In the genomic region with DNA sequence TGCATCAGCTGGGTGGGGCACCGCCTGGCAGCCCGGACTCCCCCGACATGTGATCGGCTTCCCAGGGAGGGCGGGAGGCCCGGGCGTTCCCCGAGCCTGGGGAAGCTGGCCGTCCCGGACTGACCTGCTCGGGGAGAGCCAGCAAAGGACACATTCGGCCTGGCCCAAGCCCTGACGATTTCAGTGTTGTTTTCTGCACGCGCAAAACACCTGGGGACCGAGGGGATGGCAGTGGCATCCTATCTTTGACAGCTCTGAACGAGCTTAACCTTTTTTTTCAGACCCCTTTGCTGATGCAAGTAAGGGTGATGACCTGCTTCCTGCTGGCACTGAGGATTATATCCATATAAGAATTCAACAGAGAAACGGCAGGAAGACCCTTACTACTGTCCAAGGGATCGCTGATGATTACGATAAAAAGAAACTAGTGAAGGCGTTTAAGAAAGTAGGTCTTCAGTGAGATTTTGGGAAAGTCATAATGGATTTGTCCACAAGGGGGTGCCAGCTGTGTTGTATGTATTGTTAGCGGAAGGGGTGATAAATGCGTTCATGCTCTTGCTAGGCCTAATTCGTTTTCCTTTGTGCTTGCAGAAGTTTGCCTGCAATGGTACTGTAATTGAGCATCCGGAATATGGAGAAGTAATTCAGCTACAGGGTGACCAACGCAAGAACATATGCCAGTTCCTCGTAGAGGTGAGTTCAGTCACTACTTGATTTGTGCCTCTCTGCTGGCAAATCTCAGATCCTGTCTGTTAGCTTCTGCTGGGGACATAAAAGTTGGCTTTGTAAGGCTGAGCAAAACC, we compare ENCODE assay signal across 8 cellular contexts. TPM values are rescaled to one million over a fixed set of nuclear protein-coding genes. Genes with fewer than 3 reads are reported as not detected.
DNase-seq lines count a peak whose midpoint lies in the region; ATAC-seq and TF ChIP-seq lines count a peak whose summit lies in the region.

No MANE protein-coding gene starts in this region.

- H3K27me3 Mint-ChIP-seq in activated T-helper 17 cell treated with anti-CD3 and anti-CD28 coated beads, Interleukin-2, amount 50 U/mL, for 72 hours: no peaks in the 10 kb centered on the region

- peak overlapping the region; percentile 99 for H3K27ac Mint-ChIP-seq in activated T-helper 17 cell treated with anti-CD3 and anti-CD28 coated beads, Interleukin-2, amount 50 U/mL, for 72 hours

- no peak for ATAC-seq in activated T-helper 17 cell treated with anti-CD3 and anti-CD28 coated beads, Interleukin-2, amount 50 U/mL, for 72 hours (replicated peaks)
- ATAC-seq in HG03139 (IDR thresholded peaks at IDR 0.05; ENCODE audit: unreplicated experiment): no peak
- no peak for ATAC-seq in GM18502 (IDR thresholded peaks at IDR 0.05; ENCODE audit: poor library complexity, unreplicated experiment)

- no peaks in the 10 kb centered on the region for H3K9me3 ChIP-seq in trophoblast cell (ENCODE audit: insufficient read depth, low read depth, low read length)

- H2BK120ac ChIP-seq in trophoblast cell (ENCODE audit: insufficient read depth, low read length, poor library complexity): peak overlapping the region; percentile 34

- H2BK5ac ChIP-seq in trophoblast cell (ENCODE audit: low read depth, low read length, poor library complexity): peak overlapping the region; percentile 24

- no peaks in the 10 kb centered on the region for H3K9me3 Mint-ChIP-seq in activated T-helper 17 cell treated with anti-CD3 and anti-CD28 coated beads, Interleukin-2, amount 50 U/mL, for 72 hours

- peak overlapping the region; percentile 84 for H3K4me3 Mint-ChIP-seq in activated T-helper 17 cell treated with anti-CD3 and anti-CD28 coated beads, Interleukin-2, amount 50 U/mL, for 72 hours

- DNase-seq in activated gamma-delta T cell treated with Interleukin-2 at 50 U/mL for 16 hours (peak; percentile 60), activated gamma-delta T cell (lab: John Stamatoyannopoulos, UW) (no peak), NCI-H526 treated with DMSO at 0.1 percent for 48 hours (lab: John Stamatoyannopoulos, UW) (peak; percentile 50), fibroblast of the aortic adventitia (ENCODE audit: low read depth) (peak; percentile 88), trophoblast cell (peak in 1 of 2 donors; percentile 74)

- peak overlapping the region; percentile 60 for H3K18ac ChIP-seq in trophoblast cell (ENCODE audit: low read length)

- peak overlapping the region; percentile 63 for H3K27ac ChIP-seq in trophoblast cell (ENCODE audit: low read depth, low read length)

- no peak overlapping the region for H2AFZ ChIP-seq in trophoblast cell (ENCODE audit: insufficient read depth, low read length, poor library complexity)

- H3K36me3 Mint-ChIP-seq in activated T-helper 17 cell treated with anti-CD3 and anti-CD28 coated beads, Interleukin-2, amount 50 U/mL, for 72 hours (ENCODE audit: low read depth): peaks cover 63% of the 10 kb centered on the region

- H3K27me3 ChIP-seq in trophoblast cell (ENCODE audit: insufficient read depth, low read length): no peaks in the 10 kb centered on the region

- no peak overlapping the region for H3K23ac ChIP-seq in trophoblast cell (ENCODE audit: low read length)

- H3K79me1 ChIP-seq in trophoblast cell (ENCODE audit: low read length): peaks cover 10% of the 10 kb centered on the region

- WGBS in trophoblast cell (ENCODE audit: extremely low coverage, insufficient coverage, insufficient read length): no CpG with 5 or more reads among the region's 27 CpGs

- no peaks in the 10 kb centered on the region for H3K4me1 ChIP-seq in trophoblast cell (ENCODE audit: control insufficient read depth in 1 of 2, insufficient read depth in 2 of 2, low read length in 2 of 2)

- no peak overlapping the region for H2BK12ac ChIP-seq in trophoblast cell (ENCODE audit: low read length)

- peak overlapping the region; percentile 86 for H3K4me2 ChIP-seq in trophoblast cell (ENCODE audit: low read length)

- peak overlapping the region; percentile 78 for H4K91ac ChIP-seq in trophoblast cell (ENCODE audit: low read depth, low read length)

- peak overlapping the region; percentile 75 for H3K14ac ChIP-seq in trophoblast cell (ENCODE audit: low read length)

- H3K4me1 Mint-ChIP-seq in activated T-helper 17 cell treated with anti-CD3 and anti-CD28 coated beads, Interleukin-2, amount 50 U/mL, for 72 hours: peaks cover 19% of the 10 kb centered on the region

- peak overlapping the region; percentile 87 for H3K4ac ChIP-seq in trophoblast cell (ENCODE audit: low read depth, low read length)

- H2AK5ac ChIP-seq in trophoblast cell (ENCODE audit: low read length): peak overlapping the region; percentile 13

- peak overlapping the region; percentile 13 for H4K12ac ChIP-seq in trophoblast cell (ENCODE audit: low read depth, low read length)

- H3K79me2 ChIP-seq in trophoblast cell (ENCODE audit: control insufficient read depth, insufficient read depth, low read length, poor library complexity): peaks cover 5% of the 10 kb centered on the region

- no peak overlapping the region for H4K8ac ChIP-seq in trophoblast cell (ENCODE audit: low read depth, low read length)

- H3K9ac ChIP-seq in trophoblast cell (ENCODE audit: low read length): peak overlapping the region; percentile 95

- peaks cover 26 to 47% of the 10 kb centered on the region in 2 experiments for H3K36me3 ChIP-seq in trophoblast cell (ENCODE audit: control insufficient read depth in 1 of 2, insufficient read depth in 2 of 2, low read length in 2 of 2)

- H3K4me3 ChIP-seq in fibroblast of the aortic adventitia (ENCODE audit: low read depth, low read length) (peak overlapping the region; percentile 81), trophoblast cell (ENCODE audit: low read depth, low read length) (peak overlapping the region; percentile 95)

- TF ChIP-seq CTCF in fibroblast of the aortic adventitia (IDR thresholded peaks at IDR 0.05; ENCODE audit: insufficient read depth, low read length): peak; percentile 67

RNA-seq across cellular contexts. Expression of gene EIF1, which starts 1.0 kb away (rescaled TPM):
- total RNA-seq in activated T-helper 17 cell treated with anti-CD3 and anti-CD28 coated beads, Interleukin-2, amount 50 U/mL, for 72 hours: 100 to 1,000 TPM; 925 to 935 TPM
- 99.7 and 102 TPM in 2 replicates for total RNA-seq in fibroblast of the aortic adventitia (ENCODE audit: low replicate concordance)
- polyA plus RNA-seq in trophoblast cell (2013): 905 and 911 TPM in 2 replicates

RNA-seq across cellular contexts. Expression of gene GAST, which starts 22.4 kb away (rescaled TPM):
- not detected for total RNA-seq in activated T-helper 17 cell treated with anti-CD3 and anti-CD28 coated beads, Interleukin-2, amount 50 U/mL, for 72 hours
- not detected in 2 replicates for total RNA-seq in fibroblast of the aortic adventitia (ENCODE audit: low replicate concordance)
- polyA plus RNA-seq in trophoblast cell (2013): 25.4 and 27.3 TPM in 2 replicates

RNA-seq across cellular contexts. Expression of gene HAP1, which starts 44.7 kb away (rescaled TPM):
- total RNA-seq in activated T-helper 17 cell treated with anti-CD3 and anti-CD28 coated beads, Interleukin-2, amount 50 U/mL, for 72 hours: under 1 TPM; 0.13 to 0.15 TPM
- total RNA-seq in fibroblast of the aortic adventitia (ENCODE audit: low replicate concordance): under 0.01 TPM in 1 of 2 replicates, not detected in the other
- 14.5 and 20.7 TPM in 2 replicates for polyA plus RNA-seq in trophoblast cell (2013)
